ENCODE assay signal across 8 cellular contexts in genomic region chrX:15789979-15790765, GRCh38. TPM values are rescaled to one million over a fixed set of nuclear protein-coding genes. Genes with fewer than 3 reads are reported as not detected.
A peak's percentile ranks its signal among the peaks of the same experiment; 100 is the strongest.
DNase-seq lines count a peak whose midpoint lies in the region; ATAC-seq, FAIRE-seq and TF ChIP-seq lines count a peak whose summit lies in the region.

Gene ZRSR2, plus strand, starts transcription at chrX:15790484. Its CDS starts 12 bp downstream, at chrX:15790496.

- TF ChIP-seq CTCF in DOHH2 (IDR thresholded peaks at IDR 0.05; ENCODE audit: low read depth, low read length, poor library complexity, severe bottlenecking): no peak
- no peak for TF ChIP-seq CTCF in fibroblast of mammary gland (conservative IDR thresholded peaks at IDR 0.05; ENCODE audit: control insufficient read depth, insufficient read depth, low read depth, low read length)

- H3K79me2 ChIP-seq in DOHH2 (ENCODE audit: control insufficient read depth, low read length): peaks cover 42% of the 10 kb centered on the region

- peaks cover 5 to 6% of the 10 kb centered on the region in 2 donors for H3K36me3 Mint-ChIP-seq in activated T-cell treated with anti-CD3 and anti-CD28 coated beads, Interleukin-2, amount 50 U/mL, for 72 hours (ENCODE audit: insufficient read depth in 2 of 2)
- peaks cover 10% of the 10 kb centered on the region for H3K36me3 Mint-ChIP-seq in natural killer cell treated with Interleukin-12 subunit alpha and Interleukin-12 subunit beta and Interleukin-15 and Interleukin-18, amount 100 ng/mL, for 72 hours

- in situ Hi-C loops in KBM-7 (cut with MboI; ENCODE audit: low pct_unique_long_range_greater_than_20kb, low sequenced_read_pairs): no loop called here

- FAIRE-seq in RCC 7860 (lab: Jason Lieb, UNC): peak; percentile 62

- H3K9me3 ChIP-seq in DOHH2 (ENCODE audit: control insufficient read depth, insufficient read depth, low read length): no peaks in the 10 kb centered on the region

- H3K4me1 Mint-ChIP-seq in activated T-cell treated with anti-CD3 and anti-CD28 coated beads, Interleukin-2, amount 50 U/mL, for 72 hours (ENCODE audit: low read depth): peaks cover 27% of the 10 kb centered on the region
- H3K4me1 Mint-ChIP-seq in natural killer cell treated with Interleukin-12 subunit alpha and Interleukin-12 subunit beta and Interleukin-15 and Interleukin-18, amount 100 ng/mL, for 72 hours (ENCODE audit: low read depth in 2 of 2): peaks cover 25% of the 10 kb centered on the region in 2 donors

- peak within 1 kb of the TSS; percentile 87 for H3K4me3 ChIP-seq in DOHH2 (ENCODE audit: low read length)
- H3K4me3 ChIP-seq in fibroblast of mammary gland (ENCODE audit: control insufficient read depth, low read depth, low read length): peak within 1 kb of the TSS; percentile 94

- peaks cover 15% of the 10 kb centered on the region for H3K36me3 ChIP-seq in DOHH2 (ENCODE audit: control insufficient read depth, low read length)

- no peaks in the 10 kb centered on the region for H3K9me2 ChIP-seq in DOHH2 (replicated peaks; ENCODE audit: control insufficient read depth, low read length)

- H3K4me3 Mint-ChIP-seq in activated T-cell treated with anti-CD3 and anti-CD28 coated beads, Interleukin-2, amount 50 U/mL, for 72 hours: no peak within 1 kb of the TSS
- no peak within 1 kb of the TSS for H3K4me3 Mint-ChIP-seq in natural killer cell treated with Interleukin-12 subunit alpha and Interleukin-12 subunit beta and Interleukin-15 and Interleukin-18, amount 100 ng/mL, for 72 hours

- peaks cover 5% of the 10 kb centered on the region; the same call in 1 of the 2 replicates for H3K4me1 ChIP-seq in DOHH2 (ENCODE audit: control insufficient read depth, low read length)

- H3K9me3 Mint-ChIP-seq in activated T-cell treated with anti-CD3 and anti-CD28 coated beads, Interleukin-2, amount 50 U/mL, for 72 hours: no peaks in the 10 kb centered on the region
- no peaks in the 10 kb centered on the region for H3K9me3 Mint-ChIP-seq in natural killer cell treated with Interleukin-12 subunit alpha and Interleukin-12 subunit beta and Interleukin-15 and Interleukin-18, amount 100 ng/mL, for 72 hours

- DNase-seq in KBM-7 (peak; percentile 93), RCC 7860 (ENCODE audit: low spot score) (peak; percentile 49), fibroblast of mammary gland (ENCODE audit: low read depth) (peak; percentile 74)
- DNase-seq in activated T-cell treated with anti-CD3 and anti-CD28 coated beads, Interleukin-2, amount 50 U/mL, for 72 hours: peak; percentile 89 to 96
- peak; percentile 96 for DNase-seq in natural killer cell treated with Interleukin-12 subunit alpha and Interleukin-12 subunit beta and Interleukin-15 and Interleukin-18, amount 100 ng/mL, for 72 hours (ENCODE audit: low spot score)
- peak; percentile 86 for DNase-seq in stimulated activated naive CD4-positive, alpha-beta T cell treated with Interleukin-2 at 50 U/mL for 16 hours (lab: John Stamatoyannopoulos, UW)

- H3K27me3 ChIP-seq in DOHH2 (ENCODE audit: control insufficient read depth, low read length): no peaks in the 10 kb centered on the region

- H3F3A ChIP-seq in DOHH2 (ENCODE audit: control insufficient read depth, insufficient read depth): no peaks in the 10 kb centered on the region; the same call in 1 of the 2 replicates

- ATAC-seq in GM21737 (IDR thresholded peaks at IDR 0.05; ENCODE audit: unreplicated experiment): peak; percentile 86
- peak; percentile 93 to 94 for ATAC-seq in activated T-cell treated with anti-CD3 and anti-CD28 coated beads, Interleukin-2, amount 50 U/mL, for 72 hours (replicated peaks in 1 of 2)
- peak; percentile 95 to 97 for ATAC-seq in natural killer cell treated with Interleukin-12 subunit alpha and Interleukin-12 subunit beta and Interleukin-15 and Interleukin-18, amount 100 ng/mL, for 72 hours

- peak within 1 kb of the TSS; percentile 74 for H3K4me2 ChIP-seq in DOHH2 (ENCODE audit: low read length)

- no peaks in the 10 kb centered on the region for H4K20me1 ChIP-seq in DOHH2 (ENCODE audit: control insufficient read depth, insufficient read depth, low read depth, low read length)

- H3K27ac ChIP-seq in DOHH2 (ENCODE audit: low read depth, low read length): peak within 1 kb of the TSS; percentile 68

- no peaks in the 10 kb centered on the region for H3K27me3 Mint-ChIP-seq in activated T-cell treated with anti-CD3 and anti-CD28 coated beads, Interleukin-2, amount 50 U/mL, for 72 hours (ENCODE audit: low read depth)
- no peaks in the 10 kb centered on the region for H3K27me3 Mint-ChIP-seq in natural killer cell treated with Interleukin-12 subunit alpha and Interleukin-12 subunit beta and Interleukin-15 and Interleukin-18, amount 100 ng/mL, for 72 hours

- H3K27ac Mint-ChIP-seq in activated T-cell treated with anti-CD3 and anti-CD28 coated beads, Interleukin-2, amount 50 U/mL, for 72 hours: no peak within 1 kb of the TSS
- H3K27ac Mint-ChIP-seq in natural killer cell treated with Interleukin-12 subunit alpha and Interleukin-12 subunit beta and Interleukin-15 and Interleukin-18, amount 100 ng/mL, for 72 hours: no peak within 1 kb of the TSS

RNA-seq across cellular contexts. Expression of gene ZRSR2, which starts in this region (rescaled TPM):
- 10 to 100 TPM; 15.3 to 27.2 TPM for total RNA-seq in activated T-cell treated with anti-CD3 and anti-CD28 coated beads, Interleukin-2, amount 50 U/mL, for 72 hours
- 10 to 100 TPM; 21.4 to 28.6 TPM for total RNA-seq in natural killer cell treated with Interleukin-12 subunit alpha and Interleukin-12 subunit beta and Interleukin-15 and Interleukin-18, amount 100 ng/mL, for 72 hours

Comparison
In these comparisons a context has a peak if more than half of its experiments do, and no peak if none do; other contexts are left out.
1. Peak in every context shown above with its lines: DNase-seq, ATAC-seq, H3K4me3 ChIP-seq and H3K27ac ChIP-seq.